In genomic region chr12:44159211-44159610, GRCh38 we compare ENCODE assay signal across 15 cellular contexts.
A peak's percentile ranks its signal among the peaks of the same experiment; 100 is the strongest.
DNase-seq lines count a peak whose midpoint lies in the region; ATAC-seq and TF ChIP-seq lines count a peak whose summit lies in the region.
"Had no signal": no experiment of that assay in that cellular context is flagged by ENCODE, and none has a peak within 500 bp of the region (broad histone marks: within the 10 kb centered on the region; RNA-seq: fewer than 3 reads in every experiment).

No MANE protein-coding gene starts in this region.

- H3K4me1 ChIP-seq in liver (ENCODE audit: control insufficient read depth in 4 of 4, insufficient read depth in 4 of 4, low read length in 3 of 4): peaks cover 4 to 14% (median 10%) of the 10 kb centered on the region in 4 donors

- TF ChIP-seq CTCF in liver (IDR thresholded peaks at IDR 0.05; ENCODE audit: low read depth, low read length, missing input control): no peak
- no peak for TF ChIP-seq CTCF in retinal pigment epithelial cell (conservative IDR thresholded peaks at IDR 0.05; ENCODE audit: low read depth, low read length)

- no peaks in the 10 kb centered on the region for H3K36me3 ChIP-seq in liver (ENCODE audit: control insufficient read depth in 4 of 4, insufficient read depth in 3 of 4, low read depth in 1 of 4, low read length in 3 of 4)

- DNase-seq in DMS53 (lab: John Stamatoyannopoulos, UW): peak; percentile 29
- no peak for DNase-seq in DMS53 treated with DMSO at 0.1 percent for 48 hours (lab: John Stamatoyannopoulos, UW; ENCODE audit: unreplicated experiment)
- DNase-seq in cerebellar cortex (ENCODE audit: low spot score): peak; percentile 52
- peak; percentile 66 for DNase-seq in retinal pigment epithelial cell (ENCODE audit: low read depth)
- no peak for DNase-seq in NCI-H146 (lab: John Stamatoyannopoulos, UW)
- no peak for DNase-seq in OCI-M1 (lab: John Stamatoyannopoulos, UW)
- DNase-seq: CD8-positive, alpha-beta T cell; COR-L47; DMS153; HCEC 1CT; HFFc6 had no signal

- no peak overlapping the region for H3K27ac ChIP-seq in liver (ENCODE audit: low read depth in 1 of 2, low read length in 2 of 2)
- H3K27ac ChIP-seq: 22Rv1, HL-60 had no signal

- H3K4me3 ChIP-seq in liver (ENCODE audit: low read depth in 1 of 3, low read length in 3 of 3): no peak overlapping the region
- H3K4me3 ChIP-seq in retinal pigment epithelial cell (ENCODE audit: low read length): no peak overlapping the region

- no peak overlapping the region for H3K9ac ChIP-seq in liver (ENCODE audit: low read depth in 1 of 2, low read length in 2 of 2)

- H3K9me3 ChIP-seq in liver (ENCODE audit: control insufficient read depth in 4 of 4, low read length in 3 of 4): no peaks in the 10 kb centered on the region

- no peak for TF ChIP-seq RAD21 in liver (IDR thresholded peaks at IDR 0.05)

- no peaks in the 10 kb centered on the region for H3K27me3 ChIP-seq in liver (ENCODE audit: control insufficient read depth in 4 of 4, insufficient read depth in 4 of 4, low read length in 3 of 4)

- ATAC-seq in HG02642 (IDR thresholded peaks at IDR 0.05; ENCODE audit: poor library complexity, unreplicated experiment): no peak
- ATAC-seq: CD8-positive, alpha-beta T cell had no signal

TF ChIP-seq in liver, 16 proteins besides CTCF, POLR2A, EP300 and RAD21:
- TF ChIP-seq NR2F2 (IDR thresholded peaks at IDR 0.05) (no peak), HNF4A (conservative IDR thresholded peaks at IDR 0.05) (peak; percentile 63 to 68), HNF4G (IDR thresholded peaks at IDR 0.05) (no peak), TAF1 (conservative IDR thresholded peaks at IDR 0.05) (no peak), YY1 (IDR thresholded peaks at IDR 0.05) (no peak), EGR1 (IDR thresholded peaks at IDR 0.05; ENCODE audit: low read depth in 2 of 2) (no peak), FOXA1 (IDR thresholded peaks at IDR 0.05) (peak; percentile 32), RXRA (IDR thresholded peaks at IDR 0.05) (no peak), GABPA (IDR thresholded peaks at IDR 0.05 in 1 of 2, conservative IDR thresholded peaks at IDR 0.05 in 1 of 2) (no peak), ATF3 (IDR thresholded peaks at IDR 0.05) (no peak), SP1 (IDR thresholded peaks at IDR 0.05) (peak; percentile 53), JUND (IDR thresholded peaks at IDR 0.05) (no peak), FOXA2 (IDR thresholded peaks at IDR 0.05) (peak; percentile 67)
- TF ChIP-seq, protein P1, sequence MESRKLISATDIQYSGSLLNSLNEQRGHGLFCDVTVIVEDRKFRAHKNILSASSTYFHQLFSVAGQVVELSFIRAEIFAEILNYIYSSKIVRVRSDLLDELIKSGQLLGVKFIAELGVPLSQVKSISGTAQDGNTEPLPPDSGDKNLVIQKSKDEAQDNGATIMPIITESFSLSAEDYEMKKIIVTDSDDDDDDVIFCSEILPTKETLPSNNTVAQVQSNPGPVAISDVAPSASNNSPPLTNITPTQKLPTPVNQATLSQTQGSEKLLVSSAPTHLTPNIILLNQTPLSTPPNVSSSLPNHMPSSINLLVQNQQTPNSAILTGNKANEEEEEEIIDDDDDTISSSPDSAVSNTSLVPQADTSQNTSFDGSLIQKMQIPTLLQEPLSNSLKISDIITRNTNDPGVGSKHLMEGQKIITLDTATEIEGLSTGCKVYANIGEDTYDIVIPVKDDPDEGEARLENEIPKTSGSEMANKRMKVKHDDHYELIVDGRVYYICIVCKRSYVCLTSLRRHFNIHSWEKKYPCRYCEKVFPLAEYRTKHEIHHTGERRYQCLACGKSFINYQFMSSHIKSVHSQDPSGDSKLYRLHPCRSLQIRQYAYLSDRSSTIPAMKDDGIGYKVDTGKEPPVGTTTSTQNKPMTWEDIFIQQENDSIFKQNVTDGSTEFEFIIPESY (IDR thresholded peaks at IDR 0.05): no peak
- TF ChIP-seq, protein P2, sequence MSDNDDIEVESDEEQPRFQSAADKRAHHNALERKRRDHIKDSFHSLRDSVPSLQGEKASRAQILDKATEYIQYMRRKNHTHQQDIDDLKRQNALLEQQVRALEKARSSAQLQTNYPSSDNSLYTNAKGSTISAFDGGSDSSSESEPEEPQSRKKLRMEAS (IDR thresholded peaks at IDR 0.05): no peak
- TF ChIP-seq, protein P3, sequence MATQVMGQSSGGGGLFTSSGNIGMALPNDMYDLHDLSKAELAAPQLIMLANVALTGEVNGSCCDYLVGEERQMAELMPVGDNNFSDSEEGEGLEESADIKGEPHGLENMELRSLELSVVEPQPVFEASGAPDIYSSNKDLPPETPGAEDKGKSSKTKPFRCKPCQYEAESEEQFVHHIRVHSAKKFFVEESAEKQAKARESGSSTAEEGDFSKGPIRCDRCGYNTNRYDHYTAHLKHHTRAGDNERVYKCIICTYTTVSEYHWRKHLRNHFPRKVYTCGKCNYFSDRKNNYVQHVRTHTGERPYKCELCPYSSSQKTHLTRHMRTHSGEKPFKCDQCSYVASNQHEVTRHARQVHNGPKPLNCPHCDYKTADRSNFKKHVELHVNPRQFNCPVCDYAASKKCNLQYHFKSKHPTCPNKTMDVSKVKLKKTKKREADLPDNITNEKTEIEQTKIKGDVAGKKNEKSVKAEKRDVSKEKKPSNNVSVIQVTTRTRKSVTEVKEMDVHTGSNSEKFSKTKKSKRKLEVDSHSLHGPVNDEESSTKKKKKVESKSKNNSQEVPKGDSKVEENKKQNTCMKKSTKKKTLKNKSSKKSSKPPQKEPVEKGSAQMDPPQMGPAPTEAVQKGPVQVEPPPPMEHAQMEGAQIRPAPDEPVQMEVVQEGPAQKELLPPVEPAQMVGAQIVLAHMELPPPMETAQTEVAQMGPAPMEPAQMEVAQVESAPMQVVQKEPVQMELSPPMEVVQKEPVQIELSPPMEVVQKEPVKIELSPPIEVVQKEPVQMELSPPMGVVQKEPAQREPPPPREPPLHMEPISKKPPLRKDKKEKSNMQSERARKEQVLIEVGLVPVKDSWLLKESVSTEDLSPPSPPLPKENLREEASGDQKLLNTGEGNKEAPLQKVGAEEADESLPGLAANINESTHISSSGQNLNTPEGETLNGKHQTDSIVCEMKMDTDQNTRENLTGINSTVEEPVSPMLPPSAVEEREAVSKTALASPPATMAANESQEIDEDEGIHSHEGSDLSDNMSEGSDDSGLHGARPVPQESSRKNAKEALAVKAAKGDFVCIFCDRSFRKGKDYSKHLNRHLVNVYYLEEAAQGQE (IDR thresholded peaks at IDR 0.05): no peak

Comparison
In these comparisons a context has a peak if more than half of its experiments do, and no peak if none do; other contexts are left out.
1. DNase-seq: peak in DMS53 (single experiment), cerebellar cortex (single experiment) and retinal pigment epithelial cell (single experiment); none in DMS53 treated with DMSO at 0.1 percent for 48 hours (single experiment), NCI-H146 (single experiment) and OCI-M1 (single experiment).